ENCODE assay signal across 8 cellular contexts in the genomic region with DNA sequence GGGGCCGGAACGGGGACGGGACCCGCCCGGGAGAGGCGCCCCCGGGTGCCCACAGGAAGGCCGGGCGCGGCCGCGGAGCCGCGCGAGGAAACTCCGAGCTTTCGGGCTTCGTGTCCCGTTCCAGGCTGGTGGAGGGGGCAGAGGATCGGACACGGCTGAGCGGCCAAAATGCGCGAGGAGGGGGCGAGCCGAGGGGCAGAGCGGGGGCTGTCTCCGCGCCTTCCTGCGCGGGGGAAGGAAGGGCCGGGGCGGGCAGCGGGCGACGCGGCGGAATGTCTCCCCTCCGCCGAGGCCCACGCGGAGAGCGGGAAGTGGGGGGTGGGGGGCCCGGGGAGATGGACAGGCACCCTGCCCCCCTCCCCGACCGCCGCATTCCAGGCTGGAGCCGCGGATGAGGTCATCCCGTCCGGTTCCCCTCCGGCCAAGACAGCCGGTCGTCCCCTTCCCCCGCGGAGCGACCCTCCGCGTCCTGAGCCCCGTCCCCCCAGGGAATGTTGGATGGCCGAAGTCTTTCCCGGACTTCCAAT. TPM values are rescaled to one million over a fixed set of nuclear protein-coding genes. Genes with fewer than 3 reads are reported as not detected.
DNase-seq lines count a peak whose midpoint lies in the region; ATAC-seq and TF ChIP-seq lines count a peak whose summit lies in the region.

No MANE protein-coding gene starts in this region.

- H3K4me1 ChIP-seq in SK-N-SH (ENCODE audit: control insufficient read depth in 1 of 2, insufficient read depth in 2 of 2, low read depth in 1 of 2, low read length in 1 of 2) = peaks cover 10 to 28% of the 10 kb centered on the region in 2 experiments; a peak in 3 of 4 replicates
- H3K4me1 ChIP-seq in neuronal stem cell (ENCODE audit: control insufficient read depth in 2 of 2, insufficient read depth in 1 of 2, low read depth in 1 of 2, low read length in 2 of 2) = peaks cover 27 to 36% of the 10 kb centered on the region in 2 donors

- peak overlapping the region; percentile 96 for H2AK5ac ChIP-seq in neuronal stem cell (ENCODE audit: low read depth, low read length)

- H3K9ac ChIP-seq in SK-N-SH (peak overlapping the region; percentile 98), neuronal stem cell (ENCODE audit: low read depth, low read length, poor library complexity) (peak overlapping the region; percentile 94)

- peak overlapping the region; percentile 7 for H2BK12ac ChIP-seq in neuronal stem cell (ENCODE audit: low read length)

- H4K8ac ChIP-seq in neuronal stem cell (ENCODE audit: low read depth, low read length) = no peak overlapping the region

- DNase-seq in SK-N-SH (peak; percentile 65), fibroblast of the aortic adventitia (ENCODE audit: low read depth) (peak; percentile 45), neuronal stem cell (ENCODE audit: low spot score) (no peak), NCI-H748 (lab: John Stamatoyannopoulos, UW; ENCODE audit: unreplicated experiment) (no peak), UCSD-AML1 (lab: John Stamatoyannopoulos, UW; ENCODE audit: unreplicated experiment) (no peak), NCI-H1105 (lab: John Stamatoyannopoulos, UW) (no peak)

- ATAC-seq in GM21381 (IDR thresholded peaks at IDR 0.05; ENCODE audit: unreplicated experiment) = no peak

- H3K18ac ChIP-seq in neuronal stem cell (ENCODE audit: low read length) = peak overlapping the region; percentile 97

- H4K91ac ChIP-seq in neuronal stem cell (ENCODE audit: low read depth, low read length, poor library complexity) = no peak overlapping the region

- no peaks in the 10 kb centered on the region for H3K9me2 ChIP-seq in SK-N-SH

- 1% methylated on average over 24 of the region's 62 CpGs for WGBS in SK-N-SH (ENCODE audit: low lambda C conversion rate)
- WGBS in neuronal stem cell (ENCODE audit: extremely low coverage in 2 of 2, insufficient read length in 2 of 2, insufficient replicate concordance in 1 of 2), 2 donors = no CpG with 5 or more reads among the region's 62 CpGs

- TF ChIP-seq CTCF in C4-2B (conservative IDR thresholded peaks at IDR 0.05) (no peak), SK-N-SH (IDR thresholded peaks at IDR 0.05) (no peak), fibroblast of the aortic adventitia (IDR thresholded peaks at IDR 0.05; ENCODE audit: insufficient read depth, low read length) (no peak)

- H3K4me3 ChIP-seq in SK-N-SH (ENCODE audit: low read depth in 2 of 2, low read length in 1 of 2) (peak overlapping the region; percentile 56 to 75), fibroblast of the aortic adventitia (ENCODE audit: low read depth, low read length) (peak overlapping the region; percentile 88), neuronal stem cell (ENCODE audit: low read length in 2 of 2) (peak overlapping the region; percentile 85 to 86)

- no peaks in the 10 kb centered on the region for H3K9me3 ChIP-seq in SK-N-SH
- no peaks in the 10 kb centered on the region for H3K9me3 ChIP-seq in neuronal stem cell (replicated peaks in 1 of 2; ENCODE audit: control insufficient read depth in 2 of 2, insufficient read depth in 1 of 2, low read depth in 1 of 2, low read length in 2 of 2)

- H2AFZ ChIP-seq in SK-N-SH (ENCODE audit: low read depth) (no peak overlapping the region), neuronal stem cell (ENCODE audit: low read length) (peak overlapping the region; percentile 93)

- H3K79me2 ChIP-seq in SK-N-SH (ENCODE audit: insufficient read depth) = peaks cover 52% of the 10 kb centered on the region

- no peak overlapping the region for H3K4ac ChIP-seq in neuronal stem cell (ENCODE audit: low read length)

- TF ChIP-seq EP300 in SK-N-SH (IDR thresholded peaks at IDR 0.05; ENCODE audit: borderline replicate concordance in 1 of 2, low read depth in 1 of 2, low read length in 1 of 2) = 0 out of 4 replicates have a peak, but pooled peaks of 1 of the 2 experiments have one; percentile 20

- peak overlapping the region; percentile 53 for H2BK120ac ChIP-seq in neuronal stem cell (ENCODE audit: low read depth, low read length)

- peaks cover 0 to 1% of the 10 kb centered on the region in 2 experiments for H3K36me3 ChIP-seq in SK-N-SH (replicated peaks in 1 of 2; ENCODE audit: control insufficient read depth in 1 of 2, insufficient read depth in 2 of 2, low read length in 1 of 2)
- peaks cover 0 to 22% of the 10 kb centered on the region in 2 donors for H3K36me3 ChIP-seq in neuronal stem cell (replicated peaks in 1 of 2; ENCODE audit: control insufficient read depth in 2 of 2, insufficient read depth in 2 of 2, low read length in 2 of 2)

- POLR2A ChIA-PET in SK-N-SH (lab: Yijun Ruan, JAX) = interaction anchor here (1.3 kb wide), 1 partner anchor 12 kb away, joined by 4 read pairs; no protein-coding TSS in a partner anchor

- peak overlapping the region; percentile 99 for H3K4me2 ChIP-seq in SK-N-SH
- peak overlapping the region; percentile 96 for H3K4me2 ChIP-seq in neuronal stem cell (ENCODE audit: insufficient read depth, low read length, poor library complexity, severe bottlenecking)

- H3K23ac ChIP-seq in neuronal stem cell (ENCODE audit: low read depth, low read length, poor library complexity) = peak overlapping the region; percentile 58

- H3K27ac ChIP-seq in C4-2B (peak overlapping the region; percentile 89), SK-N-SH (ENCODE audit: low read depth in 2 of 2, low read length in 1 of 2) (peak overlapping the region in 1 of 2 experiments; percentile 96; a peak in 2 of 4 replicates), neuronal stem cell (replicated peaks; ENCODE audit: low read length) (no peak overlapping the region)

- H2BK15ac ChIP-seq in neuronal stem cell (ENCODE audit: low read length) = peak overlapping the region; percentile 97

- H3F3A ChIP-seq in SK-N-SH (replicated peaks; ENCODE audit: insufficient read depth) = peaks cover 47% of the 10 kb centered on the region

- peaks cover 5% of the 10 kb centered on the region for H3K79me1 ChIP-seq in neuronal stem cell (ENCODE audit: low read depth, low read length)

- no peak for TF ChIP-seq RAD21 in SK-N-SH (IDR thresholded peaks at IDR 0.05; ENCODE audit: low read length)

- H4K20me1 ChIP-seq in SK-N-SH (ENCODE audit: insufficient read depth) = peaks cover 37% of the 10 kb centered on the region

- peak overlapping the region; percentile 75 for H3K14ac ChIP-seq in neuronal stem cell (ENCODE audit: low read length)

- no peaks in the 10 kb centered on the region for H3K27me3 ChIP-seq in SK-N-SH (ENCODE audit: insufficient read depth)
- H3K27me3 ChIP-seq in neuronal stem cell (ENCODE audit: control insufficient read depth in 3 of 3, insufficient read depth in 3 of 3, low read depth in 1 of 3, low read length in 3 of 3) = peaks cover 0 to 14% (median 0%) of the 10 kb centered on the region in 3 experiments

- CTCF ChIA-PET in SK-N-SH (lab: Yijun Ruan, JAX) = interaction anchor here (0.7 to 20.5 kb wide), 22 partner anchors 9 to 301 kb away, joined by 3 to 647 read pairs (median 5); a partner anchor contains a TSS

- H2BK5ac ChIP-seq in neuronal stem cell (ENCODE audit: low read length) = peak overlapping the region; percentile 18

TF ChIP-seq in SK-N-SH, 30 proteins besides CTCF, POLR2A, EP300 and RAD21:
- TF ChIP-seq, protein P1, sequence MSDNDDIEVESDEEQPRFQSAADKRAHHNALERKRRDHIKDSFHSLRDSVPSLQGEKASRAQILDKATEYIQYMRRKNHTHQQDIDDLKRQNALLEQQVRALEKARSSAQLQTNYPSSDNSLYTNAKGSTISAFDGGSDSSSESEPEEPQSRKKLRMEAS (IDR thresholded peaks at IDR 0.05; ENCODE audit: low read depth) = peak; percentile 65; the same call in 1 of the 2 replicates
- TF ChIP-seq TAF1 (IDR thresholded peaks at IDR 0.05; ENCODE audit: borderline replicate concordance, low read depth, low read length) (0 out of 2 replicates have a peak, but pooled peaks have one; percentile 17), TEAD4 (IDR thresholded peaks at IDR 0.05; ENCODE audit: borderline replicate concordance, insufficient read depth) (peak; percentile 84; the same call in 1 of the 2 replicates), SIN3A (IDR thresholded peaks at IDR 0.05; ENCODE audit: borderline replicate concordance, low read depth, low read length) (no peak), RXRA (IDR thresholded peaks at IDR 0.05; ENCODE audit: borderline replicate concordance, low read depth) (no peak)
- TF ChIP-seq, protein P2, sequence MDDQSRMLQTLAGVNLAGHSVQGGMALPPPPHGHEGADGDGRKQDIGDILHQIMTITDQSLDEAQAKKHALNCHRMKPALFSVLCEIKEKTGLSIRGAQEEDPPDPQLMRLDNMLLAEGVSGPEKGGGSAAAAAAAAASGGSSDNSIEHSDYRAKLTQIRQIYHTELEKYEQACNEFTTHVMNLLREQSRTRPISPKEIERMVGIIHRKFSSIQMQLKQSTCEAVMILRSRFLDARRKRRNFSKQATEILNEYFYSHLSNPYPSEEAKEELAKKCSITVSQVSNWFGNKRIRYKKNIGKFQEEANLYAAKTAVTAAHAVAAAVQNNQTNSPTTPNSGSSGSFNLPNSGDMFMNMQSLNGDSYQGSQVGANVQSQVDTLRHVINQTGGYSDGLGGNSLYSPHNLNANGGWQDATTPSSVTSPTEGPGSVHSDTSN (IDR thresholded peaks at IDR 0.05) = peak; percentile 79

RNA-seq across cellular contexts. Expression of a gene that starts 0.5 kb away (rescaled TPM):
- polyA plus RNA-seq in SK-N-SH (2012; rRNA removed) = 11.5 and 24.9 TPM in 2 replicates
- polyA plus RNA-seq in SK-N-SH (2012; cell fraction: cytosol; rRNA removed) = 8.9 and 15.8 TPM in 2 replicates
- polyA plus RNA-seq in SK-N-SH (2012; cell fraction: nucleus; rRNA removed) = 14.2 and 19.4 TPM in 2 replicates
- 18.9 and 30.3 TPM in 2 replicates for total RNA-seq in fibroblast of the aortic adventitia (ENCODE audit: low replicate concordance)
- 16.9 TPM for polyA plus RNA-seq in neuronal stem cell (2013, experiment 1 of 2)
- 16.2 TPM for polyA plus RNA-seq in neuronal stem cell (2013, experiment 2 of 2)

RNA-seq across cellular contexts. Expression of a gene that starts 19.1 kb away (rescaled TPM):
- not detected in 2 replicates for polyA plus RNA-seq in SK-N-SH (2012; rRNA removed)
- polyA plus RNA-seq in SK-N-SH (2012; cell fraction: cytosol; rRNA removed) = not detected in 2 replicates
- not detected in 2 replicates for polyA plus RNA-seq in SK-N-SH (2012; cell fraction: nucleus; rRNA removed)
- not detected in 2 replicates for total RNA-seq in fibroblast of the aortic adventitia (ENCODE audit: low replicate concordance)
- polyA plus RNA-seq in neuronal stem cell (2013, experiment 1 of 2) = not detected
- not detected for polyA plus RNA-seq in neuronal stem cell (2013, experiment 2 of 2)

RNA-seq across cellular contexts. Expression of a gene that starts 41.5 kb away (rescaled TPM):
- 13.9 and 14.5 TPM in 2 replicates for polyA plus RNA-seq in SK-N-SH (2012; rRNA removed)
- 4.4 and 7.2 TPM in 2 replicates for polyA plus RNA-seq in SK-N-SH (2012; cell fraction: cytosol; rRNA removed)
- 27.9 and 29.5 TPM in 2 replicates for polyA plus RNA-seq in SK-N-SH (2012; cell fraction: nucleus; rRNA removed)
- 5.8 and 13.1 TPM in 2 replicates for total RNA-seq in fibroblast of the aortic adventitia (ENCODE audit: low replicate concordance)
- polyA plus RNA-seq in neuronal stem cell (2013, experiment 1 of 2) = 4.2 TPM
- 4.3 TPM for polyA plus RNA-seq in neuronal stem cell (2013, experiment 2 of 2)

RNA-seq across cellular contexts. Expression of a gene that starts 47.9 kb away (rescaled TPM):
- polyA plus RNA-seq in SK-N-SH (2012; rRNA removed) = 81.1 and 99.4 TPM in 2 replicates
- polyA plus RNA-seq in SK-N-SH (2012; cell fraction: cytosol; rRNA removed) = 26.3 and 38.0 TPM in 2 replicates
- polyA plus RNA-seq in SK-N-SH (2012; cell fraction: nucleus; rRNA removed) = 424 and 495 TPM in 2 replicates
- 12.0 and 35.0 TPM in 2 replicates for total RNA-seq in fibroblast of the aortic adventitia (ENCODE audit: low replicate concordance)
- polyA plus RNA-seq in neuronal stem cell (2013, experiment 1 of 2) = 32.1 TPM
- 31.4 TPM for polyA plus RNA-seq in neuronal stem cell (2013, experiment 2 of 2)

Comparison
In these comparisons a context has a peak if more than half of its experiments do, and no peak if none do; other contexts are left out.
1. DNase-seq: peak in SK-N-SH (single experiment) and fibroblast of the aortic adventitia (single experiment); none in neuronal stem cell (single experiment), NCI-H748 (single experiment), UCSD-AML1 (single experiment) and NCI-H1105 (single experiment).
2. Peak in every context shown above with its lines, with median percentiles within 50 percentile points of each other: H3K4me3 ChIP-seq.